Comparison of ENCODE assay signal across 8 cellular contexts in genomic region chr16:70380205-70380918, GRCh38. TPM values are rescaled to one million over a fixed set of nuclear protein-coding genes. Genes with fewer than 3 reads are reported as not detected.
DNase-seq lines count a peak whose midpoint lies in the region; ATAC-seq and TF ChIP-seq lines count a peak whose summit lies in the region.

No MANE protein-coding gene starts in this region.

- H3K27me3 ChIP-seq in MM.1S (replicated peaks; ENCODE audit: insufficient read depth, low read length) (no peaks in the 10 kb centered on the region), right lobe of liver (no peaks in the 10 kb centered on the region)

- peaks cover 31% of the 10 kb centered on the region for H3K79me2 ChIP-seq in MM.1S (ENCODE audit: low read length)

- H3K9me3 ChIP-seq in MM.1S (replicated peaks; ENCODE audit: insufficient read depth, low read length) (no peaks in the 10 kb centered on the region), right lobe of liver (no peaks in the 10 kb centered on the region)

- WGBS in right lobe of liver (ENCODE audit: insufficient coverage, low coverage, low lambda C conversion rate, missing lambda C conversion rate) = 2% methylated on average over 4 of the region's 31 CpGs

- H3K9me2 ChIP-seq in MM.1S (replicated peaks; ENCODE audit: insufficient read depth, low read length) = no peaks in the 10 kb centered on the region

- TF ChIP-seq CTCF in MM.1S (IDR thresholded peaks at IDR 0.05; ENCODE audit: low read length) (no peak), choroid plexus epithelial cell (conservative IDR thresholded peaks at IDR 0.05; ENCODE audit: low read depth, low read length) (no peak), right lobe of liver (IDR thresholded peaks at IDR 0.05) (no peak)

- H3K4me2 ChIP-seq in MM.1S (ENCODE audit: low read depth, low read length) = peak overlapping the region; percentile 97

- no peaks in the 10 kb centered on the region for H4K20me1 ChIP-seq in MM.1S (ENCODE audit: insufficient read depth, low read length)

- H3K9ac ChIP-seq in MM.1S (ENCODE audit: low read length) = peak overlapping the region; percentile 96

- no peak for TF ChIP-seq POLR2A in right lobe of liver (IDR thresholded peaks at IDR 0.05)

- H3K27ac ChIP-seq in MM.1S (ENCODE audit: low read length) = peak overlapping the region; percentile 94
- peak overlapping the region; percentile 47 to 63 (median 60) for H3K27ac ChIP-seq in right lobe of liver

- no peaks in the 10 kb centered on the region for H3K36me3 ChIP-seq in MM.1S (replicated peaks; ENCODE audit: insufficient read depth, low read length)
- H3K36me3 ChIP-seq in right lobe of liver = peaks cover 0 to 8% (median 4%) of the 10 kb centered on the region in 4 donors

- ATAC-seq in GM21825 (IDR thresholded peaks at IDR 0.05; ENCODE audit: unreplicated experiment) (peak; percentile 7), right lobe of liver (peak; percentile 20 to 49 (median 33))

- no peaks in the 10 kb centered on the region for H3K4me1 ChIP-seq in MM.1S (ENCODE audit: low read length)
- peaks cover 0 to 9% (median 0%) of the 10 kb centered on the region in 4 donors for H3K4me1 ChIP-seq in right lobe of liver

- intact Hi-C loops in right lobe of liver (cut with DNase I) = no loop called here

- peak overlapping the region; percentile 77 for H2AFZ ChIP-seq in MM.1S (ENCODE audit: low read length)

- DNase-seq in DMS79 treated with DMSO at 0.1 percent for 48 hours (lab: John Stamatoyannopoulos, UW) (peak; percentile 13), MM.1S (peak; percentile 77), choroid plexus epithelial cell (ENCODE audit: low read depth) (peak; percentile 82), right lobe of liver (peak; percentile 51 to 64 (median 59)), superior temporal gyrus (ENCODE audit: extremely low spot score) (no peak)
- DNase-seq in activated CD4-positive, CD25-positive, alpha-beta regulatory T cell treated with anti-CD3 and anti-CD28 coated beads, Interleukin-2, amount 50 U/mL, for 72 hours = peak; percentile 71
- DNase-seq in stimulated activated CD4-positive, alpha-beta T cell treated with anti-CD3 and anti-CD28 coated beads, Interleukin-4, amount 100 ng/mL, for 48 hours (ENCODE audit: low read depth in 2 of 2) = peak; percentile 74 to 83

- H3F3A ChIP-seq in MM.1S (ENCODE audit: insufficient read depth, low read length) = peaks cover 23% of the 10 kb centered on the region

- H3K4me3 ChIP-seq in MM.1S (ENCODE audit: low read length) (peak overlapping the region; percentile 99), choroid plexus epithelial cell (ENCODE audit: low read depth, low read length) (peak overlapping the region; percentile 76), right lobe of liver (peak overlapping the region; percentile 63 to 72 (median 70))

RNA-seq across cellular contexts. Expression of gene DDX19A, which starts 33.7 kb away (rescaled TPM):
- total RNA-seq in right lobe of liver = 10 to 100 TPM; 14.0 to 30.0 (median 18.1) TPM

RNA-seq across cellular contexts. Expression of gene ST3GAL2, which starts 58.5 kb away (rescaled TPM):
- total RNA-seq in right lobe of liver = 10 to 100 TPM; 10.4 to 16.7 (median 14.5) TPM
